Comparison of ENCODE assay signal across 1 cellular context in genomic region chr1:214637125-214637524, GRCh38.
TF ChIP-seq lines count a peak whose summit lies in the region.

No MANE protein-coding gene starts in this region.

TF ChIP-seq in GM23338, 12 proteins besides CTCF, POLR2A, EP300 and RAD21 (continued from another document):
- no peak for TF ChIP-seq ZNF462 (CRISPR knock-in tag; IDR thresholded peaks at IDR 0.05)
- TF ChIP-seq NANOG (IDR thresholded peaks at IDR 0.05; ENCODE audit: borderline replicate concordance): no peak
- TF ChIP-seq JUNB (IDR thresholded peaks at IDR 0.05; ENCODE audit: unreplicated experiment): no peak
- no peak for TF ChIP-seq POLR2AphosphoS5 (IDR thresholded peaks at IDR 0.05; ENCODE audit: low read depth)
- no peak for TF ChIP-seq CREB1 (CRISPR knock-in tag; IDR thresholded peaks at IDR 0.05; ENCODE audit: low read depth)
- no peak for TF ChIP-seq EZH2 (IDR thresholded peaks at IDR 0.05; ENCODE audit: low read depth, unreplicated experiment)
